Comparison of ENCODE assay signal across 14 cellular contexts in the genomic region with DNA sequence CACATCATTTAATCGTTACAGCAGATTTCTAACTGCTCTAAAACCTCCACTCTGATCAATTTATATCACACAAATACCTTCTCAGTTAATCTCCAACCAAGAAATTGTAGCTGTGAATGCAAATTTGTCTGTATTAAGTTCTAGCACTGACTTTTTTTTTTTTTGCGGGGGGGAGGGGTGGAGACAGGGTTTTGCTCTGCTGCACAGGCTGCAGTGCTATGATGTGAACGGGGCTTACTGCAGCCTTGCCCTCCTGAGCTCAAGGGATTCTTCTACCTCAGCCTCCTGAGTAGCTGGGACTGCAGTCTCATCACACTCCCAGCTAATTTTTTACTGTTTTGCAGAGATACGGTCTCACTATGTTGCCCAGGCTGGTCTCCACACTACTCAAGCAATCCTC.
"Had no signal": no experiment of that assay in that cellular context is flagged by ENCODE, and none has a peak within 500 bp of the region (broad histone marks: within the 10 kb centered on the region; RNA-seq: fewer than 3 reads in every experiment).

No MANE protein-coding gene starts in this region.

- H3K27me3 ChIP-seq: heart right ventricle, spleen, transverse colon had no signal

- H3K4me3 ChIP-seq: heart right ventricle, prostate gland, spleen, transverse colon had no signal

- H3K36me3 ChIP-seq: prostate gland had no signal

- FAIRE-seq: colon, endothelial cell of umbilical vein, keratinocyte had no signal

- H3K27ac ChIP-seq: prostate gland, transverse colon had no signal

- H3K9me3 ChIP-seq: heart right ventricle, prostate gland, spleen, transverse colon had no signal

- ATAC-seq: activated CD4-positive, alpha-beta T cell treated with anti-CD3 and anti-CD28 coated beads for 36 hours; heart right ventricle; sciatic nerve had no signal

- DNase-seq: activated CD4-positive, alpha-beta T cell treated with anti-CD3 and anti-CD28 coated beads for 36 hours; activated naive CD4-positive, alpha-beta T cell treated with Interleukin-2 at 50 U/mL for 16 hours; foreskin melanocyte; heart right ventricle; spleen; stimulated activated CD4-positive, alpha-beta T cell treated with anti-CD3 and anti-CD28 coated beads, Interleukin-1b, Interleukin-23, amount 100 ng/mL, for 48 hours; stimulated activated naive CD4-positive, alpha-beta T cell; substantia nigra; transverse colon had no signal
